In the genomic region with DNA sequence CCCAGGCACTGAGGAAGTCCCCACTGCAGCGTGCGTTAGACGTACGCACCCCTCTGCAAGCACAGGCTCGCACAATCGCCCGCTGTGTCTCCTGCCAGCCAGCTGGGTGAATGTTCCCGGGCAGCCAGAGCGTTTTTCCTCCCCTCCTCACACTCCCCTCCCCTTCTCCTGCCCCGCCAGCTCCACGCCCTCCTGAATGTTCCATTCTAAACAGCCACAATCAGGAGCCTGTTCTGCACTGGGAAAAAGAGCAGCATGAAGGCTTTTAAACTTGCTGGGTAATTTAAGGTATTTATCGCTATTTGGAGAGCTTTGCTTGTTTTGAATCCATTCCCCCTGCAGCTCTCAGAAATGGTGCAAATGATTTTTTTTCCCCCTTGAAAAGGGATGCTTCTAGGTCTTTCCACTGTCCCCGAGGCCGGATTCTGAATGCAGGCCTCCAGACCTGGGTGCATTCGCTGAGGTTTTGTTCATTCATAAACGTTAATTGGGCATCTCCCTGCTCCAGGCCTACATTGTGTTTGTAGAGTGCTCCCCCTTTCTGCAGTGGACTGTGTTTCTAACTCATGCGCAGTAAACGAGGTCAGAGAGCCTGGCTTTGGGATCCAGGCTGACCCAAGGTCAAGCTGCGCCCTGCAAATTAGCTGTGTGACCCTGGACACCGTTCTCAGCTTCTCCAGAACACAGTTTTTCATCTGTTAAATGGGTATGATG, we compare ENCODE assay signal across 8 cellular contexts.
DNase-seq lines count a peak whose midpoint lies in the region; ATAC-seq and TF ChIP-seq lines count a peak whose summit lies in the region.

No MANE protein-coding gene starts in this region.

- no peaks in the 10 kb centered on the region for H3K79me2 ChIP-seq in DOHH2 (ENCODE audit: control insufficient read depth, low read length)
- H3K79me2 ChIP-seq in H9 (ENCODE audit: insufficient read depth, low read length): no peaks in the 10 kb centered on the region

- no peak overlapping the region for H2BK20ac ChIP-seq in H9 (ENCODE audit: low read depth, low read length, poor library complexity, severe bottlenecking)

- no peak overlapping the region for H4K91ac ChIP-seq in H9 (ENCODE audit: insufficient read length, low read depth, low read length)

- H3K23me2 ChIP-seq in H9 (ENCODE audit: insufficient read length, low read depth, low read length, poor library complexity, severe bottlenecking): no peaks in the 10 kb centered on the region

- ATAC-seq in GM19467 (IDR thresholded peaks at IDR 0.05; ENCODE audit: unreplicated experiment): no peak

- no peak overlapping the region for H2BK120ac ChIP-seq in H9 (ENCODE audit: low read depth, low read length, poor library complexity, severe bottlenecking)

- no peak overlapping the region for H4K8ac ChIP-seq in H9 (replicated peaks; ENCODE audit: insufficient read length, low read depth, low read length)

- H3K9me2 ChIP-seq in DOHH2 (replicated peaks; ENCODE audit: control insufficient read depth, low read length): no peaks in the 10 kb centered on the region

- DNase-seq in NCI-H748 (lab: John Stamatoyannopoulos, UW; ENCODE audit: unreplicated experiment): peak; percentile 57
- DNase-seq in epithelial cell of esophagus (ENCODE audit: low read depth): peak; percentile 76
- DNase-seq in nephron progenitor cell: peak; percentile 36
- no peak for DNase-seq in H9
- no peak for DNase-seq in activated CD4-positive, alpha-beta T cell treated with anti-CD3 and anti-CD28 coated beads, Interleukin-2, amount 50 U/mL, for 1 hour
- no peak for DNase-seq in KG1 (lab: John Stamatoyannopoulos, UW)

- no peak overlapping the region for H3K4me2 ChIP-seq in DOHH2 (ENCODE audit: low read length)
- H3K4me2 ChIP-seq in H9 (ENCODE audit: insufficient read depth, insufficient read length, low read length): no peak overlapping the region

- no peaks in the 10 kb centered on the region for H3K9me3 Mint-ChIP-seq in nephron progenitor cell
- no peaks in the 10 kb centered on the region for H3K9me3 Mint-ChIP-seq in H9

- H2BK12ac ChIP-seq in H9 (ENCODE audit: insufficient read length, low read depth, low read length): no peak overlapping the region

- H3K36me3 Mint-ChIP-seq in nephron progenitor cell (ENCODE audit: low read depth): no peaks in the 10 kb centered on the region
- H3K36me3 Mint-ChIP-seq in H9 (ENCODE audit: insufficient read depth in 1 of 3, low read depth in 3 of 3): no peaks in the 10 kb centered on the region

- no CpG with 5 or more reads among the region's 20 CpGs for WGBS in H9 (ENCODE audit: extremely low coverage, insufficient read length, low lambda C conversion rate)

- no peak overlapping the region for H3K9ac ChIP-seq in H9 (ENCODE audit: extremely low read depth, insufficient read length, low read length)

- TF ChIP-seq CTCF in DOHH2 (IDR thresholded peaks at IDR 0.05; ENCODE audit: low read depth, low read length, poor library complexity, severe bottlenecking) (peak; percentile 30), epithelial cell of esophagus (IDR thresholded peaks at IDR 0.05; ENCODE audit: insufficient read depth, low read depth, low read length, missing control alignments) (no peak), nephron progenitor cell (IDR thresholded peaks at IDR 0.05) (no peak), H9 (conservative IDR thresholded peaks at IDR 0.05) (no peak; the same call in 2 of the 3 replicates)

- no peaks in the 10 kb centered on the region for H3F3A ChIP-seq in DOHH2 (ENCODE audit: control insufficient read depth, insufficient read depth)

- H3K4me3 Mint-ChIP-seq in nephron progenitor cell: peak overlapping the region; percentile 33
- H3K4me3 Mint-ChIP-seq in H9: no peak overlapping the region

- H4K5ac ChIP-seq in H9 (ENCODE audit: insufficient read length, low read depth, low read length): no peak overlapping the region

- no peaks in the 10 kb centered on the region for H3K79me1 ChIP-seq in H9 (ENCODE audit: insufficient read depth, low read depth, low read length, poor library complexity, severe bottlenecking)

- H3K4me3 ChIP-seq in DOHH2 (ENCODE audit: low read length) (no peak overlapping the region), epithelial cell of esophagus (ENCODE audit: low read length) (no peak overlapping the region)

- no peak overlapping the region for H2AK5ac ChIP-seq in H9 (ENCODE audit: insufficient read length, low read length)

- no peak overlapping the region for H3T11ph ChIP-seq in H9 (ENCODE audit: low read length)

- H3K27me3 ChIP-seq in DOHH2 (ENCODE audit: control insufficient read depth, low read length) (no peaks in the 10 kb centered on the region), H9 (ENCODE audit: insufficient read depth, low read length) (no peaks in the 10 kb centered on the region)

- H3K4me1 Mint-ChIP-seq in nephron progenitor cell (peaks cover 69% of the 10 kb centered on the region), H9 (peaks cover 21 to 24% of the 10 kb centered on the region in 2 experiments)

- H3K36me3 ChIP-seq in DOHH2 (ENCODE audit: control insufficient read depth, low read length): no peaks in the 10 kb centered on the region

- no peak overlapping the region for H2AFZ ChIP-seq in H9 (ENCODE audit: low read length)

- H3K18ac ChIP-seq in H9 (ENCODE audit: insufficient read length, low read depth, low read length): no peak overlapping the region

- H2BK15ac ChIP-seq in H9 (ENCODE audit: low read depth, low read length): no peak overlapping the region

- H3K27ac ChIP-seq in DOHH2 (ENCODE audit: low read depth, low read length): no peak overlapping the region
- H3K27ac ChIP-seq in H9 (ENCODE audit: insufficient read length, low read depth, low read length): no peak overlapping the region

- H3K9me3 ChIP-seq in DOHH2 (ENCODE audit: control insufficient read depth, insufficient read depth, low read length) (no peaks in the 10 kb centered on the region), H9 (ENCODE audit: control insufficient read depth, low read depth, low read length) (no peaks in the 10 kb centered on the region)

- no peak overlapping the region for H3K14ac ChIP-seq in H9 (ENCODE audit: insufficient read depth, low read length)

- H3K27ac Mint-ChIP-seq in nephron progenitor cell: peak overlapping the region; percentile 82
- H3K27ac Mint-ChIP-seq in H9: peak overlapping the region in 1 of 3 experiments; percentile 44; a peak in 1 of 7 replicates

- H3K4ac ChIP-seq in H9 (ENCODE audit: low read depth, low read length): no peak overlapping the region

- no peak overlapping the region for H3K56ac ChIP-seq in H9 (ENCODE audit: insufficient read length, low read depth, low read length)

- no peak overlapping the region for H3K23ac ChIP-seq in H9 (ENCODE audit: insufficient read length, low read depth, low read length)

- H3K27me3 Mint-ChIP-seq in nephron progenitor cell (ENCODE audit: low read depth, poor library complexity): peaks cover 2% of the 10 kb centered on the region
- no peaks in the 10 kb centered on the region for H3K27me3 Mint-ChIP-seq in H9 (ENCODE audit: low read depth)

- H4K20me1 ChIP-seq in DOHH2 (ENCODE audit: control insufficient read depth, insufficient read depth, low read depth, low read length): no peaks in the 10 kb centered on the region; the same call in 1 of the 2 replicates
- H4K20me1 ChIP-seq in H9 (ENCODE audit: control insufficient read depth, insufficient read depth, insufficient read length): no peaks in the 10 kb centered on the region

- H2BK5ac ChIP-seq in H9 (ENCODE audit: insufficient read length, low read length): no peak overlapping the region

- H3K4me1 ChIP-seq in DOHH2 (ENCODE audit: control insufficient read depth, low read length) (peaks cover 27% of the 10 kb centered on the region), H9 (ENCODE audit: insufficient read depth, low read length) (0 out of 2 replicates have a peak, but pooled peaks cover 2% of the 10 kb centered on the region)

Comparison
In these comparisons a context has a peak if more than half of its experiments do, and no peak if none do; other contexts are left out.
1. DNase-seq: peak in NCI-H748 (single experiment), epithelial cell of esophagus (single experiment) and nephron progenitor cell (single experiment); none in H9 (single experiment), activated CD4-positive, alpha-beta T cell treated with anti-CD3 and anti-CD28 coated beads, Interleukin-2, amount 50 U/mL, for 1 hour (single experiment) and KG1 (single experiment).